16 cellular contexts compared by ENCODE assay signal in the genomic region with DNA sequence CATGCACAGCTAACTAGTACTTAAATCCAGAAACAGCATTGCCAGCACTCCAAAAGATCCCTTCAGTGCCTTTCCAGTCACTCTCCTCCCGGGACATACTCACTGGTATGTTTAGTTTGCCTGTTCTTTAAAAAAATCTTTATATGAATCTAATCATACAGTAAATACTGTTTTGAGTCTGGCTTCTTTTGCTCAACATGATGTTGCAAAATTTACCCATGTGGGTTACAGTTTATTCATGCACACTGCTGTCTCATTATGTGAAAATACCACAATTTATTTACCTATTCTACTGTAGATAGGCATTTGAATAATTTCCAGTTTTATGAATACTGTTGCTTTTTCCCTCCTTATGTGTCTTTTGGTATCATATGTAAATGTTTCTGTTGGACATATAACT. TPM values are rescaled to one million over a fixed set of nuclear protein-coding genes. Genes with fewer than 3 reads are reported as not detected.
DNase-seq lines count a peak whose midpoint lies in the region; ATAC-seq and TF ChIP-seq lines count a peak whose summit lies in the region.
"Had no signal": no experiment of that assay in that cellular context is flagged by ENCODE, and none has a peak within 500 bp of the region (broad histone marks: within the 10 kb centered on the region; RNA-seq: fewer than 3 reads in every experiment).

No MANE protein-coding gene starts in this region.

- WGBS in IMR-90 (ENCODE audit: extremely low coverage in 2 of 2, insufficient read length in 1 of 2), 2 experiments: no CpG with 5 or more reads among the region's 1 CpG

- peak; percentile 54 for ATAC-seq in IMR-90 (ENCODE audit: low read depth)
- peak; percentile 46 for ATAC-seq in stimulated activated effector memory CD8-positive, alpha-beta T cell treated with anti-CD3 and anti-CD28 coated beads, Interleukin-12 subunit alpha, Interleukin-12 subunit beta, amount 100 ng/mL, for 72 hours
- ATAC-seq: HepG2 had no signal

- H2AFZ ChIP-seq in IMR-90 (replicated peaks; ENCODE audit: low read length, poor library complexity): no peak overlapping the region

- no peak overlapping the region for H3K9ac ChIP-seq in IMR-90 (ENCODE audit: low read depth, low read length)
- H3K9ac ChIP-seq: KMS-11 had no signal

- intact Hi-C loops in IMR-90 (cut with micrococcal nuclease): no loop called here

- H3K4me1 ChIP-seq in IMR-90 (ENCODE audit: control insufficient read depth, insufficient read depth, low read length) (0 out of 2 replicates have a peak, but pooled peaks cover 4% of the 10 kb centered on the region), Peyer's patch (peaks cover 0 to 21% (median 0%) of the 10 kb centered on the region in 4 donors)
- H3K4me1 ChIP-seq: Caco-2 had no signal

- H3K27ac Mint-ChIP-seq in activated T-cell treated with anti-CD3 and anti-CD28 coated beads, Interleukin-2, amount 50 U/mL, for 24 hours: peak overlapping the region; percentile 78
- H3K27ac Mint-ChIP-seq in stimulated activated effector memory CD8-positive, alpha-beta T cell treated with anti-CD3 and anti-CD28 coated beads, Interleukin-12 subunit alpha, Interleukin-12 subunit beta, amount 100 ng/mL, for 72 hours: no peak overlapping the region

- H3K27me3 Mint-ChIP-seq in activated T-cell treated with anti-CD3 and anti-CD28 coated beads, Interleukin-2, amount 50 U/mL, for 24 hours: no peaks in the 10 kb centered on the region

- peaks cover 5% of the 10 kb centered on the region for H3K9me3 Mint-ChIP-seq in activated T-cell treated with anti-CD3 and anti-CD28 coated beads, Interleukin-2, amount 50 U/mL, for 24 hours
- no peaks in the 10 kb centered on the region for H3K9me3 Mint-ChIP-seq in stimulated activated effector memory CD8-positive, alpha-beta T cell treated with anti-CD3 and anti-CD28 coated beads, Interleukin-12 subunit alpha, Interleukin-12 subunit beta, amount 100 ng/mL, for 72 hours

- no peak overlapping the region for H4K91ac ChIP-seq in IMR-90 (ENCODE audit: insufficient read depth, low read depth, low read length)

- no peak overlapping the region for H4K5ac ChIP-seq in IMR-90 (ENCODE audit: low read depth, low read length)

- dilution Hi-C loops in IMR-90 (cut with HindIII; ENCODE audit: low sequenced_read_pairs, unreplicated experiment): no loop called here

- H3K36me3 ChIP-seq in IMR-90 (ENCODE audit: control insufficient read depth, insufficient read depth, low read length): peaks cover 4% of the 10 kb centered on the region
- H3K36me3 ChIP-seq in Peyer's patch: peaks cover 0 to 16% (median 0%) of the 10 kb centered on the region in 3 donors

- H3K4me2 ChIP-seq in IMR-90 (ENCODE audit: low read depth, low read length): no peak overlapping the region
- H3K4me2 ChIP-seq: KMS-11 had no signal

- in situ Hi-C loops in IMR-90 (cut with MboI; ENCODE audit: low sequenced_read_pairs): loop anchor here (25.0 kb wide), 1 partner anchor 435 kb away; a partner anchor contains a TSS

- TF ChIP-seq RAD21 in IMR-90 (IDR thresholded peaks at IDR 0.05; ENCODE audit: low read length): no peak

- H3K18ac ChIP-seq in IMR-90 (ENCODE audit: low read depth, low read length): no peak overlapping the region

- H3K36me3 Mint-ChIP-seq in activated T-cell treated with anti-CD3 and anti-CD28 coated beads, Interleukin-2, amount 50 U/mL, for 24 hours (ENCODE audit: low read depth): peaks cover 82% of the 10 kb centered on the region
- H3K36me3 Mint-ChIP-seq in stimulated activated effector memory CD8-positive, alpha-beta T cell treated with anti-CD3 and anti-CD28 coated beads, Interleukin-12 subunit alpha, Interleukin-12 subunit beta, amount 100 ng/mL, for 72 hours: peaks cover 59% of the 10 kb centered on the region

- no peak overlapping the region for H4K8ac ChIP-seq in IMR-90 (ENCODE audit: low read depth in 2 of 2, low read length in 2 of 2)

- H3K9me3 ChIP-seq in IMR-90 (ENCODE audit: control insufficient read depth, insufficient read depth, low read length) (no peaks in the 10 kb centered on the region), Peyer's patch (no peaks in the 10 kb centered on the region)
- H3K9me3 ChIP-seq: Caco-2 had no signal

- no peaks in the 10 kb centered on the region for H3K27me3 ChIP-seq in IMR-90 (ENCODE audit: control insufficient read depth, insufficient read depth, low read length)
- H3K27me3 ChIP-seq in Peyer's patch: no peaks in the 10 kb centered on the region

- H3K9me1 ChIP-seq in IMR-90 (ENCODE audit: insufficient read depth, low read length): peaks cover 5% of the 10 kb centered on the region; the same call in 1 of the 2 replicates

- POLR2A ChIA-PET in IMR-90 (lab: Charles Lee; ENCODE audit: unreplicated experiment): no interaction called here

- BruUV-seq in IMR-90 (replicated peaks; lab: Mats Ljungman, UMichigan): no TSS peak

- DNase-seq in activated T-cell treated with anti-CD3 and anti-CD28 coated beads, Interleukin-2, amount 50 U/mL, for 24 hours: no peak
- DNase-seq in activated T-cell treated with anti-CD3 and anti-CD28 coated beads for 4 hours (no peak), IMR-90 (peak; percentile 12), amniotic epithelial cell (ENCODE audit: low read depth) (peak; percentile 63), Peyer's patch (no peak), amygdala (lab: John Stamatoyannopoulos, UW) (no peak)
- no peak for DNase-seq in stimulated activated effector memory CD8-positive, alpha-beta T cell treated with anti-CD3 and anti-CD28 coated beads, Interleukin-12 subunit alpha, Interleukin-12 subunit beta, amount 100 ng/mL, for 72 hours (ENCODE audit: low spot score in 2 of 2)
- DNase-seq: Caco-2, EL, H7, NCI-H1092 treated with DMSO at 0.1 percent for 48 hours, NCI-H2227 treated with DMSO at 0.1 percent for 48 hours, NCI-H524 treated with DMSO at 0.1 percent for 48 hours, SHP77 treated with DMSO at 0.1 percent for 48 hours had no signal

- H3K4ac ChIP-seq in IMR-90 (ENCODE audit: low read depth, low read length): no peak overlapping the region

- H3K23ac ChIP-seq in IMR-90 (ENCODE audit: low read depth, low read length): no peak overlapping the region

- no peak overlapping the region for H3K14ac ChIP-seq in IMR-90 (replicated peaks; ENCODE audit: low read depth, low read length)

- peaks cover 65% of the 10 kb centered on the region for H4K20me1 ChIP-seq in IMR-90 (ENCODE audit: insufficient read depth, low read length)

- H3K27ac ChIP-seq in IMR-90 (ENCODE audit: insufficient read depth, low read length) (no peak overlapping the region), Peyer's patch (no peak overlapping the region)
- H3K27ac ChIP-seq: KMS-11 had no signal

- H3K4me3 Mint-ChIP-seq in activated T-cell treated with anti-CD3 and anti-CD28 coated beads, Interleukin-2, amount 50 U/mL, for 24 hours: no peak overlapping the region
- no peak overlapping the region for H3K4me3 Mint-ChIP-seq in stimulated activated effector memory CD8-positive, alpha-beta T cell treated with anti-CD3 and anti-CD28 coated beads, Interleukin-12 subunit alpha, Interleukin-12 subunit beta, amount 100 ng/mL, for 72 hours

- TF ChIP-seq POLR2A in IMR-90 (IDR thresholded peaks at IDR 0.05; ENCODE audit: low read depth, low read length) (no peak), Peyer's patch (IDR thresholded peaks at IDR 0.05) (no peak)

- peaks cover 84% of the 10 kb centered on the region for H3K4me1 Mint-ChIP-seq in activated T-cell treated with anti-CD3 and anti-CD28 coated beads, Interleukin-2, amount 50 U/mL, for 24 hours (ENCODE audit: low read depth)
- H3K4me1 Mint-ChIP-seq in stimulated activated effector memory CD8-positive, alpha-beta T cell treated with anti-CD3 and anti-CD28 coated beads, Interleukin-12 subunit alpha, Interleukin-12 subunit beta, amount 100 ng/mL, for 72 hours: peaks cover 49% of the 10 kb centered on the region

- H3K56ac ChIP-seq in IMR-90 (ENCODE audit: extremely low read depth, insufficient read depth, low read length): no peak overlapping the region

- no peak overlapping the region for H2AK9ac ChIP-seq in IMR-90 (replicated peaks; ENCODE audit: low read depth, low read length, poor library complexity)

- no peak overlapping the region for H2BK5ac ChIP-seq in IMR-90 (ENCODE audit: low read depth, low read length, poor library complexity, severe bottlenecking)

- no peak overlapping the region for H2AK5ac ChIP-seq in IMR-90 (ENCODE audit: low read depth, low read length)

- H2BK20ac ChIP-seq in IMR-90 (ENCODE audit: low read depth, low read length): no peak overlapping the region

- H3K4me3 ChIP-seq in IMR-90 (ENCODE audit: insufficient read depth, low read depth, low read length) (no peak overlapping the region), Peyer's patch (no peak overlapping the region)

- no peak overlapping the region for H2BK120ac ChIP-seq in IMR-90 (ENCODE audit: low read depth, low read length)

- no peak overlapping the region for H2BK15ac ChIP-seq in IMR-90 (ENCODE audit: low read depth, low read length)

- TF ChIP-seq CTCF in IMR-90 (conservative IDR thresholded peaks at IDR 0.05; ENCODE audit: low read depth, low read length) (no peak), Peyer's patch (IDR thresholded peaks at IDR 0.05) (no peak)

- CTCF ChIA-PET in IMR-90 (lab: Yijun Ruan, JAX): no interaction called here

- H3K79me1 ChIP-seq in IMR-90 (ENCODE audit: low read depth in 1 of 2, low read length in 2 of 2): peaks cover 33 to 69% of the 10 kb centered on the region in 2 experiments

TF ChIP-seq in IMR-90, 13 proteins besides CTCF, POLR2A, EP300 and RAD21 (continues in another document):
- TF ChIP-seq, protein P1, sequence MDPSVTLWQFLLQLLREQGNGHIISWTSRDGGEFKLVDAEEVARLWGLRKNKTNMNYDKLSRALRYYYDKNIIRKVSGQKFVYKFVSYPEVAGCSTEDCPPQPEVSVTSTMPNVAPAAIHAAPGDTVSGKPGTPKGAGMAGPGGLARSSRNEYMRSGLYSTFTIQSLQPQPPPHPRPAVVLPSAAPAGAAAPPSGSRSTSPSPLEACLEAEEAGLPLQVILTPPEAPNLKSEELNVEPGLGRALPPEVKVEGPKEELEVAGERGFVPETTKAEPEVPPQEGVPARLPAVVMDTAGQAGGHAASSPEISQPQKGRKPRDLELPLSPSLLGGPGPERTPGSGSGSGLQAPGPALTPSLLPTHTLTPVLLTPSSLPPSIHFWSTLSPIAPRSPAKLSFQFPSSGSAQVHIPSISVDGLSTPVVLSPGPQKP (IDR thresholded peaks at IDR 0.05; ENCODE audit: borderline replicate concordance, low read depth, low read length): no peak
- TF ChIP-seq FOS (IDR thresholded peaks at IDR 0.05; ENCODE audit: low read depth, low read length) (no peak), MXI1 (IDR thresholded peaks at IDR 0.05; ENCODE audit: borderline replicate concordance, low read depth, low read length) (no peak), CHD1 (IDR thresholded peaks at IDR 0.05; ENCODE audit: low read depth, low read length) (no peak), RFX5 (IDR thresholded peaks at IDR 0.05; ENCODE audit: low read depth, low read length) (no peak), MAFK (IDR thresholded peaks at IDR 0.05; ENCODE audit: low read depth, low read length) (no peak)

RNA-seq across cellular contexts. Expression of a gene that starts 13.5 kb away (rescaled TPM):
- total RNA-seq in IMR-90 (2012; rRNA removed) (7.7 and 21.9 TPM in 2 replicates), Peyer's patch (100 to 1,000 TPM in 2 of 4 donors, 10 to 100 TPM in 2; 30.5 to 112 (median 93.0) TPM)
- polyA plus RNA-seq in IMR-90 (2012; rRNA removed): 10.7 and 15.4 TPM in 2 replicates
- polyA plus RNA-seq in IMR-90 (2012; cell fraction: cytosol; rRNA removed): 5.1 and 15.4 TPM in 2 replicates
- polyA plus RNA-seq in IMR-90 (2012; cell fraction: nucleus; rRNA removed; ENCODE audit: low replicate concordance): 5.5 and 6.9 TPM in 2 replicates

Comparison
In these comparisons a context has a peak if more than half of its experiments do, and no peak if none do; other contexts are left out.
1. DNase-seq: peak in IMR-90 (single experiment) and amniotic epithelial cell (single experiment); none in activated T-cell treated with anti-CD3 and anti-CD28 coated beads, Interleukin-2, amount 50 U/mL, for 24 hours (single experiment), activated T-cell treated with anti-CD3 and anti-CD28 coated beads for 4 hours (single experiment), stimulated activated effector memory CD8-positive, alpha-beta T cell treated with anti-CD3 and anti-CD28 coated beads, Interleukin-12 subunit alpha, Interleukin-12 subunit beta, amount 100 ng/mL, for 72 hours (0 of 2), Peyer's patch (0 of 3) and amygdala (0 of 56).